In the genomic region with DNA sequence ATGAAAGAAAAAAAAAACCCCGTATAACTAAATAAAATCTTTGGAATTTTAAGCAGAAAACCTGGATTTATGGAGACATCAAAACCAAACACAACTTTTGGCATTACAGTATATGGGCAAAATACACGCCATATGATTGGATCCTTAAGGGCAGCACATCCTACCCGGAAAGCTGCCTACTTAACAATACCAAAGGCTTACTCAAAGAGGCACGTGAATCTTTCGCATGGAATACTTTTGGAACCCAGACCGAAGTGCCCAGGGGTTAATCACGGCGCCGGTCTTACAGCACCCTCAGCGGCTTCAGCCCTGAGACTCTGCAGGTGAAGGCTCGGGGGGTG, we compare ENCODE assay signal across 1 cellular context.
TF ChIP-seq lines count a peak whose summit lies in the region.

No MANE protein-coding gene starts in this region.

TF ChIP-seq in IMR-90, 13 proteins besides CTCF, POLR2A, EP300 and RAD21 (continued from another document):
- TF ChIP-seq RFX5 (IDR thresholded peaks at IDR 0.05; ENCODE audit: low read depth, low read length) = no peak
- TF ChIP-seq NFE2L2 (IDR thresholded peaks at IDR 0.05; ENCODE audit: low read depth, low read length) = no peak
- no peak for TF ChIP-seq MAZ (IDR thresholded peaks at IDR 0.05; ENCODE audit: borderline replicate concordance, low read depth, low read length)
- no peak for TF ChIP-seq CHD1 (IDR thresholded peaks at IDR 0.05; ENCODE audit: low read depth, low read length)
